ENCODE assay signal across 29 cellular contexts in the genomic region with DNA sequence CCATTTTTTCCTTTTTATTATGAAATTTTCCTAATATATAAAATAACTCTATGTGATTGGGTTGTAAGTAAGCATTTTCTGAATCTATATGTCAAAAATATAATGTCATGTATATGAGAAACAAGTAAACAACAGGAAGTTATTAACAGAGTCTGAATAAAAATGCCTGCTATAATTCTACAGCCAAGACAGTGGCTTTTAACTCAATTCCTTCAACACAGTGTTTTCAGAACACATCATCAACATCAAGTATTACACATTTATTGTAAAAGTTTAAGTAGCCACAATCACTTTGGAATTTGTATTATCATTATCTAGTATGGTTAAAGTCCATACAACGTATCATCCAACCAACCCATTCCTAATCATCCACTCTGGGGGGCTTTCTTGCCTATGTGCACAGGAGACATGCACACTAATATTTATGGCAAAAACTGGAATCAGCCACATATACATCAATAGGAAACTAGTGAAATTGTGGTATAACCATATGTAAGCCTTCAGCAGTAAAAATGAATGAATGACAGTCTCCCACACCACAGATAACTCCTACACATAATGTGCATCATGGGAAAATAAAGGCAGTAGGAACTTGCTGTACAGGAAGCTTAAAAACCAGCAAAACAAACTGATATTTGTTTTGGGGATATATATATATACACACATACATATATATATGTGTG.
"Had no signal": no experiment of that assay in that cellular context is flagged by ENCODE, and none has a peak within 500 bp of the region (broad histone marks: within the 10 kb centered on the region; RNA-seq: fewer than 3 reads in every experiment).

No MANE protein-coding gene starts in this region.

- ATAC-seq: natural killer cell treated with Interleukin-12 subunit alpha and Interleukin-12 subunit beta and Interleukin-15 and Interleukin-18, amount 100 ng/mL, for 72 hours; psoas muscle; right cardiac atrium; right lobe of liver; stimulated activated effector memory CD8-positive, alpha-beta T cell treated with anti-CD3 and anti-CD28 coated beads, Interleukin-12 subunit alpha, Interleukin-12 subunit beta, amount 100 ng/mL, for 72 hours; stimulated activated naive B cell treated with anti-CD40 and anti-IgM and Interleukin-4, amounts not matched to agents 10 μg/mL and 1 μg/mL and 100 μg/mL, for 72 hours had no signal

- H3K27me3 Mint-ChIP-seq: natural killer cell treated with Interleukin-12 subunit alpha and Interleukin-12 subunit beta and Interleukin-15 and Interleukin-18, amount 100 ng/mL, for 72 hours; progenitor cell of endocrine pancreas; stimulated activated naive B cell treated with anti-CD40 and anti-IgM and Interleukin-4, amounts not matched to agents 10 μg/mL and 1 μg/mL and 100 μg/mL, for 72 hours; stimulated activated naive CD8-positive, alpha-beta T cell treated with anti-CD3 and anti-CD28 coated beads, Interleukin-15, Interleukin-2, amounts not matched to agents 100 ng/mL and 50 ng/mL, for 24 hours had no signal

- H3K36me3 Mint-ChIP-seq: natural killer cell treated with Interleukin-12 subunit alpha and Interleukin-12 subunit beta and Interleukin-15 and Interleukin-18, amount 100 ng/mL, for 72 hours; stimulated activated effector memory CD8-positive, alpha-beta T cell treated with anti-CD3 and anti-CD28 coated beads, Interleukin-12 subunit alpha, Interleukin-12 subunit beta, amount 100 ng/mL, for 72 hours had no signal

- H3K9me3 ChIP-seq: neutrophil, psoas muscle, right lobe of liver, sigmoid colon, stomach, thoracic aorta, thyroid gland, tibial nerve, upper lobe of left lung, vagina had no signal

- H3K4me3 Mint-ChIP-seq: natural killer cell treated with Interleukin-12 subunit alpha and Interleukin-12 subunit beta and Interleukin-15 and Interleukin-18, amount 100 ng/mL, for 72 hours; nephron progenitor cell; neural crest cell; stimulated activated effector memory CD8-positive, alpha-beta T cell treated with anti-CD3 and anti-CD28 coated beads, Interleukin-12 subunit alpha, Interleukin-12 subunit beta, amount 100 ng/mL, for 72 hours; stimulated activated naive B cell treated with anti-CD40 and anti-IgM and Interleukin-4, amounts not matched to agents 10 μg/mL and 1 μg/mL and 100 μg/mL, for 72 hours; stimulated activated naive CD8-positive, alpha-beta T cell treated with anti-CD3 and anti-CD28 coated beads, Interleukin-15, Interleukin-2, amounts not matched to agents 100 ng/mL and 50 ng/mL, for 24 hours had no signal

- H3K4me1 ChIP-seq: parathyroid adenoma, psoas muscle, right lobe of liver, sigmoid colon, stomach, thyroid gland, tibial nerve, upper lobe of left lung, vagina had no signal

- H3K27ac ChIP-seq: neutrophil, parathyroid adenoma, psoas muscle, right lobe of liver, sigmoid colon, stomach, thoracic aorta, thyroid gland, tibial nerve, upper lobe of left lung, vagina had no signal

- H3K36me3 ChIP-seq: neutrophil, right lobe of liver, sigmoid colon, stomach, thoracic aorta, thyroid gland, tibial nerve, upper lobe of left lung, vagina had no signal

- H3K27ac Mint-ChIP-seq: natural killer cell treated with Interleukin-12 subunit alpha and Interleukin-12 subunit beta and Interleukin-15 and Interleukin-18, amount 100 ng/mL, for 72 hours; nephron progenitor cell; progenitor cell of endocrine pancreas; stimulated activated effector memory CD8-positive, alpha-beta T cell treated with anti-CD3 and anti-CD28 coated beads, Interleukin-12 subunit alpha, Interleukin-12 subunit beta, amount 100 ng/mL, for 72 hours; stimulated activated naive B cell treated with anti-CD40 and anti-IgM and Interleukin-4, amounts not matched to agents 10 μg/mL and 1 μg/mL and 100 μg/mL, for 72 hours; stimulated activated naive CD8-positive, alpha-beta T cell treated with anti-CD3 and anti-CD28 coated beads, Interleukin-15, Interleukin-2, amounts not matched to agents 100 ng/mL and 50 ng/mL, for 24 hours had no signal

- FAIRE-seq: small intestine, urothelium cell line had no signal

- H3K9me3 Mint-ChIP-seq: natural killer cell treated with Interleukin-12 subunit alpha and Interleukin-12 subunit beta and Interleukin-15 and Interleukin-18, amount 100 ng/mL, for 72 hours; neural crest cell; stimulated activated effector memory CD8-positive, alpha-beta T cell treated with anti-CD3 and anti-CD28 coated beads, Interleukin-12 subunit alpha, Interleukin-12 subunit beta, amount 100 ng/mL, for 72 hours; stimulated activated naive B cell treated with anti-CD40 and anti-IgM and Interleukin-4, amounts not matched to agents 10 μg/mL and 1 μg/mL and 100 μg/mL, for 72 hours; stimulated activated naive CD8-positive, alpha-beta T cell treated with anti-CD3 and anti-CD28 coated beads, Interleukin-15, Interleukin-2, amounts not matched to agents 100 ng/mL and 50 ng/mL, for 24 hours had no signal

- H3K4me1 Mint-ChIP-seq: neural crest cell had no signal

- H3K27me3 ChIP-seq: neutrophil, right lobe of liver, sigmoid colon, stomach, thyroid gland, tibial nerve, upper lobe of left lung, vagina had no signal

- H3K4me3 ChIP-seq: psoas muscle, right lobe of liver, sigmoid colon, stomach, thoracic aorta, thyroid gland, tibial nerve, upper lobe of left lung, vagina had no signal

- DNase-seq: nephron progenitor cell; nucleus accumbens; posterior cingulate gyrus; psoas muscle; right cardiac atrium; right lobe of liver; sigmoid colon; small intestine; stimulated activated CD4-positive, alpha-beta T cell treated with anti-CD3 and anti-CD28 coated beads, Interleukin-15, amount 100 ng/mL, for 24 hours; stimulated activated CD4-positive, alpha-beta T cell treated with anti-CD3 and anti-CD28 coated beads, Interleukin-2, amount 100 ng/mL, for 24 hours; stimulated activated CD4-positive, alpha-beta T cell treated with anti-CD3 and anti-CD28 coated beads, Interleukin-2, amount 100 ng/mL, for 48 hours; stimulated activated CD4-positive, alpha-beta T cell treated with anti-CD3 and anti-CD28 coated beads, Interleukin-4, amount 100 ng/mL, for 24 hours; stimulated activated naive B cell treated with anti-CD40 and anti-IgM and Interleukin-4, amounts not matched to agents 10 μg/mL and 1 μg/mL and 100 μg/mL, for 72 hours; stimulated activated naive CD4-positive, alpha-beta T cell treated with Interleukin-2 at 50 U/mL for 16 hours; stomach; thyroid gland; trophoblast cell; upper lobe of left lung had no signal
